In the genomic region with DNA sequence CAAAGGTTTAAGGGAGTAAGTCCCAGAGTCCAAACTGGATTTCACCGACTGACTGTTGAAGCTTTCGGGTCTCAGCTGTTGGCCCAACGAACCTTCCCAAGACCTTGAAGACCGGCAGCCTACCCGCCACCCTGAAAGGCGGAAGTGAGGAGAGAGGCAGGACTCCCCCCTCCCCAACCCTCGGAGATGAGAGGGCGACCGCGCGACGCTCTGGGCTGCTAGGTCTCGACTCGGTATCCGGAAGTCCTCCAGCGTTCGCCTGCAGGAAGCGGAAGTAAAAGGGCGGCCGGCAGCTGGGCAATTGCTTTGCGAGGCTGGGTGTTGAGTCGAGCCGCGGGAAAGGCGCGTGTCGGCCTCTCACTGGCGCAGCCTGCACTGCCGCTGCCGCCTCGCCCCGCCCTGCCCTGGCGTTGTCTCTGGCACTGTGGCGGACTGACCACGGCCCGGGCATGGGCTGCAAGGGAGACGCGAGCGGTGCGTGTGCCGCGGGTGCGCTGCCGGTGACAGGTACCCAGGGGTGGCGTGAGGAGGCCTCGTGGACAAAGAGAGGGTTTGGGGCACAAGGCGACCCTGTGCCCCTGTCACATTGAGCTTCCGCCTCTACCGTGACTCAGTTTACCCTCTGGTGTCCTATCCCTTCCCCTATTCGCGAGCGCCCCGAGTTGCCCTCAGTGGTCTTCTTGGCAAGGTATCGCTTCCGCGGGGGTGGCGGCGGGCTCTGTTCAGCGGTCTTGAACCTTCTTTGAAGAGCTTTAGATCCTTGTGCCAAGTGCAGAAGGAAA, we compare ENCODE assay signal across 8 cellular contexts. TPM values are rescaled to one million over a fixed set of nuclear protein-coding genes. Genes with fewer than 3 reads are reported as not detected.
DNase-seq lines count a peak whose midpoint lies in the region; ATAC-seq and TF ChIP-seq lines count a peak whose summit lies in the region.

A gene with protein sequence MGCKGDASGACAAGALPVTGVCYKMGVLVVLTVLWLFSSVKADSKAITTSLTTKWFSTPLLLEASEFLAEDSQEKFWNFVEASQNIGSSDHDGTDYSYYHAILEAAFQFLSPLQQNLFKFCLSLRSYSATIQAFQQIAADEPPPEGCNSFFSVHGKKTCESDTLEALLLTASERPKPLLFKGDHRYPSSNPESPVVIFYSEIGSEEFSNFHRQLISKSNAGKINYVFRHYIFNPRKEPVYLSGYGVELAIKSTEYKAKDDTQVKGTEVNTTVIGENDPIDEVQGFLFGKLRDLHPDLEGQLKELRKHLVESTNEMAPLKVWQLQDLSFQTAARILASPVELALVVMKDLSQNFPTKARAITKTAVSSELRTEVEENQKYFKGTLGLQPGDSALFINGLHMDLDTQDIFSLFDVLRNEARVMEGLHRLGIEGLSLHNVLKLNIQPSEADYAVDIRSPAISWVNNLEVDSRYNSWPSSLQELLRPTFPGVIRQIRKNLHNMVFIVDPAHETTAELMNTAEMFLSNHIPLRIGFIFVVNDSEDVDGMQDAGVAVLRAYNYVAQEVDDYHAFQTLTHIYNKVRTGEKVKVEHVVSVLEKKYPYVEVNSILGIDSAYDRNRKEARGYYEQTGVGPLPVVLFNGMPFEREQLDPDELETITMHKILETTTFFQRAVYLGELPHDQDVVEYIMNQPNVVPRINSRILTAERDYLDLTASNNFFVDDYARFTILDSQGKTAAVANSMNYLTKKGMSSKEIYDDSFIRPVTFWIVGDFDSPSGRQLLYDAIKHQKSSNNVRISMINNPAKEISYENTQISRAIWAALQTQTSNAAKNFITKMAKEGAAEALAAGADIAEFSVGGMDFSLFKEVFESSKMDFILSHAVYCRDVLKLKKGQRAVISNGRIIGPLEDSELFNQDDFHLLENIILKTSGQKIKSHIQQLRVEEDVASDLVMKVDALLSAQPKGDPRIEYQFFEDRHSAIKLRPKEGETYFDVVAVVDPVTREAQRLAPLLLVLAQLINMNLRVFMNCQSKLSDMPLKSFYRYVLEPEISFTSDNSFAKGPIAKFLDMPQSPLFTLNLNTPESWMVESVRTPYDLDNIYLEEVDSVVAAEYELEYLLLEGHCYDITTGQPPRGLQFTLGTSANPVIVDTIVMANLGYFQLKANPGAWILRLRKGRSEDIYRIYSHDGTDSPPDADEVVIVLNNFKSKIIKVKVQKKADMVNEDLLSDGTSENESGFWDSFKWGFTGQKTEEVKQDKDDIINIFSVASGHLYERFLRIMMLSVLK (N-terminal part only) (plus strand): TSS at position 292 of the 782 bp plus-strand sequence. CDS start 158 bp downstream, at position 450.

- peak within 1 kb of the TSS; percentile 90 for H3K9ac ChIP-seq in mucosa of stomach (ENCODE audit: low read length)

- H3K4me1 Mint-ChIP-seq in activated T-cell treated with anti-CD3 and anti-CD28 coated beads, Interleukin-2, amount 50 U/mL, for 24 hours (ENCODE audit: low read depth), result peaks cover 50% of the 10 kb centered on the region

- H3K4me3 Mint-ChIP-seq in activated T-cell treated with anti-CD3 and anti-CD28 coated beads, Interleukin-2, amount 50 U/mL, for 24 hours, result peak within 1 kb of the TSS; percentile 94

- DNase-seq in DMS153 treated with DMSO at 0.1 percent for 48 hours (lab: John Stamatoyannopoulos, UW; ENCODE audit: unreplicated experiment), result peak; percentile 95
- DNase-seq in KBM-7, result peak; percentile 99
- peak; percentile 94 for DNase-seq in activated T-cell treated with anti-CD3 and anti-CD28 coated beads, Interleukin-2, amount 50 U/mL, for 24 hours
- DNase-seq in stimulated activated CD8-positive, alpha-beta memory T cell treated with anti-CD3 and anti-CD28 coated beads, Interleukin-7, amount 100 ng/mL, for 1 hour (ENCODE audit: low read depth in 2 of 2), result peak; percentile 84 to 85

- no peaks in the 10 kb centered on the region for H3K9me3 ChIP-seq in esophagus (ENCODE audit: control insufficient read depth in 2 of 2, insufficient read depth in 1 of 2, low read depth in 1 of 2, low read length in 1 of 2)
- H3K9me3 ChIP-seq in mucosa of stomach (ENCODE audit: control insufficient read depth, low read length), result no peaks in the 10 kb centered on the region

- H3K27ac ChIP-seq in esophagus (ENCODE audit: low read depth in 2 of 2, low read length in 1 of 2), result peak within 1 kb of the TSS; percentile 85 to 87

- no peaks in the 10 kb centered on the region for H3K27me3 Mint-ChIP-seq in activated T-cell treated with anti-CD3 and anti-CD28 coated beads, Interleukin-2, amount 50 U/mL, for 24 hours

- ATAC-seq in GM21717 (IDR thresholded peaks at IDR 0.05; ENCODE audit: unreplicated experiment), result peak; percentile 91

- H3K27me3 ChIP-seq in esophagus (ENCODE audit: control insufficient read depth in 1 of 2, insufficient read depth in 2 of 2, low read length in 2 of 2), result no peaks in the 10 kb centered on the region
- no peaks in the 10 kb centered on the region for H3K27me3 ChIP-seq in mucosa of stomach (ENCODE audit: control insufficient read depth, insufficient read depth, low read length)

- in situ Hi-C loops in KBM-7 (cut with MboI; ENCODE audit: low pct_unique_long_range_greater_than_20kb, low sequenced_read_pairs), result no loop called here

- peak within 1 kb of the TSS; percentile 91 to 97 for H3K4me3 ChIP-seq in esophagus (ENCODE audit: low read depth in 1 of 2, low read length in 2 of 2)
- peak within 1 kb of the TSS; percentile 97 for H3K4me3 ChIP-seq in mucosa of stomach (ENCODE audit: low read length)

- peaks cover 44% of the 10 kb centered on the region for H3K36me3 Mint-ChIP-seq in activated T-cell treated with anti-CD3 and anti-CD28 coated beads, Interleukin-2, amount 50 U/mL, for 24 hours (ENCODE audit: low read depth)

- peak within 1 kb of the TSS; percentile 95 for H3K27ac Mint-ChIP-seq in activated T-cell treated with anti-CD3 and anti-CD28 coated beads, Interleukin-2, amount 50 U/mL, for 24 hours

- H3K36me3 ChIP-seq in esophagus (ENCODE audit: control insufficient read depth in 2 of 2, insufficient read depth in 2 of 2, low read length in 1 of 2), result peaks cover 0 to 2% of the 10 kb centered on the region in 2 donors
- no peaks in the 10 kb centered on the region for H3K36me3 ChIP-seq in mucosa of stomach (ENCODE audit: control insufficient read depth, insufficient read depth, low read length)

- no peaks in the 10 kb centered on the region for H3K9me3 Mint-ChIP-seq in activated T-cell treated with anti-CD3 and anti-CD28 coated beads, Interleukin-2, amount 50 U/mL, for 24 hours

- H3K4me1 ChIP-seq in esophagus (ENCODE audit: control insufficient read depth in 2 of 2, insufficient read depth in 2 of 2, low read length in 1 of 2) (no peaks in the 10 kb centered on the region), mucosa of stomach (ENCODE audit: control insufficient read depth, insufficient read depth, low read length) (no peaks in the 10 kb centered on the region)

- WGBS in esophagus, 2 donors, result 0% methylated on average over 57 to 59 of the region's 59 CpGs

TF ChIP-seq in PFSK-1, 5 proteins besides CTCF, POLR2A, EP300 and RAD21:
- TF ChIP-seq POLR2AphosphoS5 (IDR thresholded peaks at IDR 0.05; ENCODE audit: low read depth, low read length) (peak; percentile 98), FOXP2 (optimal IDR thresholded peaks at IDR 0.05; ENCODE audit: borderline replicate concordance, extremely low read depth, extremely low read length, insufficient read depth) (peak; percentile 60), TAF1 (IDR thresholded peaks at IDR 0.05; ENCODE audit: borderline replicate concordance, insufficient read depth, low read length) (peak; percentile 92), SIN3A (IDR thresholded peaks at IDR 0.05; ENCODE audit: borderline replicate concordance, insufficient read depth, low read length) (peak; percentile 81)
- TF ChIP-seq, protein P1, sequence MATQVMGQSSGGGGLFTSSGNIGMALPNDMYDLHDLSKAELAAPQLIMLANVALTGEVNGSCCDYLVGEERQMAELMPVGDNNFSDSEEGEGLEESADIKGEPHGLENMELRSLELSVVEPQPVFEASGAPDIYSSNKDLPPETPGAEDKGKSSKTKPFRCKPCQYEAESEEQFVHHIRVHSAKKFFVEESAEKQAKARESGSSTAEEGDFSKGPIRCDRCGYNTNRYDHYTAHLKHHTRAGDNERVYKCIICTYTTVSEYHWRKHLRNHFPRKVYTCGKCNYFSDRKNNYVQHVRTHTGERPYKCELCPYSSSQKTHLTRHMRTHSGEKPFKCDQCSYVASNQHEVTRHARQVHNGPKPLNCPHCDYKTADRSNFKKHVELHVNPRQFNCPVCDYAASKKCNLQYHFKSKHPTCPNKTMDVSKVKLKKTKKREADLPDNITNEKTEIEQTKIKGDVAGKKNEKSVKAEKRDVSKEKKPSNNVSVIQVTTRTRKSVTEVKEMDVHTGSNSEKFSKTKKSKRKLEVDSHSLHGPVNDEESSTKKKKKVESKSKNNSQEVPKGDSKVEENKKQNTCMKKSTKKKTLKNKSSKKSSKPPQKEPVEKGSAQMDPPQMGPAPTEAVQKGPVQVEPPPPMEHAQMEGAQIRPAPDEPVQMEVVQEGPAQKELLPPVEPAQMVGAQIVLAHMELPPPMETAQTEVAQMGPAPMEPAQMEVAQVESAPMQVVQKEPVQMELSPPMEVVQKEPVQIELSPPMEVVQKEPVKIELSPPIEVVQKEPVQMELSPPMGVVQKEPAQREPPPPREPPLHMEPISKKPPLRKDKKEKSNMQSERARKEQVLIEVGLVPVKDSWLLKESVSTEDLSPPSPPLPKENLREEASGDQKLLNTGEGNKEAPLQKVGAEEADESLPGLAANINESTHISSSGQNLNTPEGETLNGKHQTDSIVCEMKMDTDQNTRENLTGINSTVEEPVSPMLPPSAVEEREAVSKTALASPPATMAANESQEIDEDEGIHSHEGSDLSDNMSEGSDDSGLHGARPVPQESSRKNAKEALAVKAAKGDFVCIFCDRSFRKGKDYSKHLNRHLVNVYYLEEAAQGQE (IDR thresholded peaks at IDR 0.05; ENCODE audit: insufficient read depth in 1 of 2, low read depth in 2 of 2, low read length in 2 of 2), result 0 out of 4 replicates have a peak, but pooled peaks of 1 of the 2 experiments have one; percentile 9

RNA-seq across cellular contexts. Expression of the gene that starts here (rescaled TPM):
- polyA plus RNA-seq in PFSK-1 (2012; ENCODE audit: insufficient read length, low read depth), result 15.0 TPM
- polyA plus RNA-seq in esophagus, result 1 to 10 TPM; 4.2 to 6.0 TPM

Comparison
In these comparisons a context has a peak if more than half of its experiments do, and no peak if none do; other contexts are left out.
1. Peak in every context shown above with its lines: DNase-seq, ATAC-seq, H3K4me3 ChIP-seq and H3K27ac ChIP-seq.